In the genomic region with DNA sequence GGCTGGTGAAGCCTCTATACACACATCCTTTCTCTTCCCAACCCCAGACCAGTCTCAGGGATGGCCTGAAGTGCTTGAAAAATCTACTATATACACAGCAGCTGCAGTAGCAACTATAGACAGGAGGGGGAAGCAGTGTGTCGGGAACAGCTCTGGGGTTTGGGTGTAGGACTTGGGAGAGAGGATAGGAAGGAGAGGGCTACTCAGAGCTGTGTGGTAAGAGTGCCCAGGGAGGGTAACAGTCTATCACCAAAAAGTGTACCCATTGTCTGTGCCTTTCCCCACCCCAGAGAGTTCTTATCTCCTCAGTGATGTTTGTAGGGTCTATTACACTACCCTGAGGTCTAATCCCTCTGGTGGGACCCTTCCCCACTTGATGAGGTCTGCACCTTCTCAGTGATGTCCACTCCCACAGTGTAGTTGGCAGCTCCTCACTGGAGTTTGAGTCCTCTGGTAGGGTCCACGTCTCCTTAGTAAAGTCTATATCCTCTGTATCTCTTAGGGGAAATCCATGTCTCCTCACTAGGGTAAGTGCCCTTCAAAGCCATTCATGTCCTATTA, we compare ENCODE assay signal across 8 cellular contexts. TPM values are rescaled to one million over a fixed set of nuclear protein-coding genes. Genes with fewer than 3 reads are reported as not detected.
A peak's percentile ranks its signal among the peaks of the same experiment; 100 is the strongest.
DNase-seq lines count a peak whose midpoint lies in the region; ATAC-seq and TF ChIP-seq lines count a peak whose summit lies in the region.

No MANE protein-coding gene starts in this region.

- H3K9ac ChIP-seq in SK-N-MC (ENCODE audit: insufficient read length), result no peak overlapping the region

- H3K27ac ChIP-seq in SK-N-MC, result no peak overlapping the region

- ATAC-seq in left cardiac atrium (peak; percentile 40 to 56), GM19351 (IDR thresholded peaks at IDR 0.05; ENCODE audit: unreplicated experiment) (no peak), HG03045 (IDR thresholded peaks at IDR 0.05; ENCODE audit: unreplicated experiment) (no peak)

- H3K4me3 ChIP-seq in GM06990 (replicated peaks; ENCODE audit: low read depth, low read length) (no peak overlapping the region), SK-N-MC (no peak overlapping the region)

- peak; percentile 87 for TF ChIP-seq CTCF in GM06990 (IDR thresholded peaks at IDR 0.05; ENCODE audit: insufficient read depth, low read length, poor library complexity, severe bottlenecking)

- intact Hi-C loops in left cardiac atrium (cut with DNase I) (loop anchor here (2.0 to 10.0 kb wide), 3 partner anchors 81 to 221 kb away; partner anchors contain the start of genes GSS (in 2 of the 2), MYH7B (in 2 of the 2) and TRPC4AP (in 2 of the 2)), posterior cingulate gyrus (cut with DNase I) (loop anchor here (1.0 to 5.0 kb wide), 3 partner anchors 81 to 333 kb away; partner anchors contain the start of genes EDEM2, GSS and MYH7B)

- DNase-seq in GM06990 (ENCODE audit: extremely low read depth, insufficient read length) (no peak), NCI-H128 (lab: John Stamatoyannopoulos, UW; ENCODE audit: unreplicated experiment) (peak; percentile 36), SK-N-MC (ENCODE audit: low read depth, low spot score) (peak; percentile 71), amniotic stem cell (lab: John Stamatoyannopoulos, UW) (peak; percentile 36), left cardiac atrium (peak; percentile 77), posterior cingulate gyrus (peak; percentile 39 to 96 (median 74))

- H3K9me3 ChIP-seq in SK-N-MC (ENCODE audit: low read depth, low read length), result no peaks in the 10 kb centered on the region

- H3K27me3 ChIP-seq in GM06990 (replicated peaks; ENCODE audit: control insufficient read depth, insufficient read depth, low read length), result no peaks in the 10 kb centered on the region; the same call in 1 of the 2 replicates

- H3K36me3 ChIP-seq in GM06990 (ENCODE audit: control insufficient read depth, insufficient read depth, low read length) (no peaks in the 10 kb centered on the region), SK-N-MC (ENCODE audit: insufficient read depth, low read length) (no peaks in the 10 kb centered on the region)

RNA-seq across cellular contexts. Expression of gene GGT7, which starts 1.5 kb away (rescaled TPM):
- total RNA-seq in left cardiac atrium, result 10 to 100 TPM; 14.3 to 16.9 TPM

RNA-seq across cellular contexts. Expression of gene ACSS2, which starts 2.2 kb away (rescaled TPM):
- total RNA-seq in left cardiac atrium, result 100 to 1,000 TPM in 1 of 2 donors, 10 to 100 TPM in 1; 80.8 to 118 TPM

RNA-seq across cellular contexts. Expression of gene NCOA6, which starts 48.7 kb away (rescaled TPM):
- 10 to 100 TPM; 16.7 to 19.8 TPM for total RNA-seq in left cardiac atrium

Comparison
In these comparisons a context has a peak if more than half of its experiments do, and no peak if none do; other contexts are left out.
1. ATAC-seq: peak in left cardiac atrium (2 of 2); none in GM19351 (single experiment) and HG03045 (single experiment).